In the genomic region with DNA sequence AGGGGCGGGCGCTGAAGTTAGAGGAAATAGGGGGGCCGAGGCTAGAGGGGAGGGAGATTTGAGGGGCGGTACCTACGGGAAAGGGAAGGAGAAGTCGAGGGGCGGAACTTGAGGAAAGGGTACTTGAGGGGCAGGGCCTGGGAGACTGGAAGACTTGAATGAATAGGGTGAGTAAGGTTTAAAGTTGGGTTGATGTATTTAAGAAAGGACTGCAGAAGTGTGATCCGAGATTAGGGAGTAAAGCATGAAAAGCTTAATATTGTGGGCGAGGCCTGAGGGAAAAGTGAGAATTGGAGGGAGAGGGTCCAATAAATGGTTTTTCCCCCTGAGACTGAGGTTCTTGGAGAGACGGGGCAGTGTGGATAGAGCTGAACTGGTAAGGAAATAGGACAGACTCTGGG, we compare ENCODE assay signal across 8 cellular contexts. TPM values are rescaled to one million over a fixed set of nuclear protein-coding genes. Genes with fewer than 3 reads are reported as not detected.
DNase-seq lines count a peak whose midpoint lies in the region; ATAC-seq, FAIRE-seq and TF ChIP-seq lines count a peak whose summit lies in the region.

No MANE protein-coding gene starts in this region.

- BruUV-seq in PC-3 (replicated peaks; lab: Mats Ljungman, UMichigan) (no TSS peak), endothelial cell of umbilical vein (replicated peaks; lab: Mats Ljungman, UMichigan) (no TSS peak)

- no peaks in the 10 kb centered on the region; the same call in 1 of the 2 replicates for H3K36me3 ChIP-seq in PC-3 (ENCODE audit: low read depth, low read length)
- peaks cover 8% of the 10 kb centered on the region in 2 experiments for H3K36me3 ChIP-seq in endothelial cell of umbilical vein (ENCODE audit: control insufficient read depth in 2 of 2, extremely low read depth in 1 of 2, insufficient read depth in 2 of 2, low read length in 2 of 2)
- no peaks in the 10 kb centered on the region for H3K36me3 ChIP-seq in parathyroid adenoma (ENCODE audit: control insufficient read depth, insufficient read depth, low read length)

- no peaks in the 10 kb centered on the region for H3K9me2 ChIP-seq in PC-3 (replicated peaks; ENCODE audit: low read length)

- H3K4me2 ChIP-seq in PC-3 (ENCODE audit: low read length) (peak overlapping the region; percentile 88), endothelial cell of umbilical vein (ENCODE audit: insufficient read depth, low read length) (peak overlapping the region; percentile 98), parathyroid adenoma (ENCODE audit: low read length) (peak overlapping the region; percentile 90)

- no peaks in the 10 kb centered on the region for H4K20me1 ChIP-seq in PC-3 (ENCODE audit: low read length)
- no peaks in the 10 kb centered on the region for H4K20me1 ChIP-seq in endothelial cell of umbilical vein (replicated peaks; ENCODE audit: control insufficient read depth, extremely low read depth, insufficient read depth, low read length)

- no peaks in the 10 kb centered on the region for H3K9me3 ChIP-seq in PC-3 (ENCODE audit: low read length)
- no peaks in the 10 kb centered on the region for H3K9me3 ChIP-seq in endothelial cell of umbilical vein (replicated peaks; ENCODE audit: control insufficient read depth, insufficient read depth, low read length)
- no peaks in the 10 kb centered on the region for H3K9me3 ChIP-seq in parathyroid adenoma (ENCODE audit: control insufficient read depth, low read length)

- intact Hi-C loops in PC-3 (cut with micrococcal nuclease) (loop anchor here (2.0 kb wide), 1 partner anchor 32 kb away; no protein-coding TSS in a partner anchor), endothelial cell of umbilical vein (cut with micrococcal nuclease) (loop anchor here (1.0 to 10.0 kb wide), 7 partner anchors 8 to 882 kb away; a partner anchor contains a TSS)

- no peaks in the 10 kb centered on the region for H3F3A ChIP-seq in PC-3 (ENCODE audit: low read length, unreplicated experiment)

- POLR2A ChIA-PET in PC-3 (lab: Charles Lee; ENCODE audit: unreplicated experiment) (interaction anchor here (0.5 to 0.6 kb wide), 2 partner anchors 57 to 60 kb away, joined by 3 to 6 read pairs; no protein-coding TSS in a partner anchor), endothelial cell of umbilical vein (lab: Charles Lee) (no interaction called here)

- H3K79me2 ChIP-seq in PC-3 (ENCODE audit: low read length) (peaks cover 50% of the 10 kb centered on the region), endothelial cell of umbilical vein (ENCODE audit: control insufficient read depth, insufficient read depth, low read length) (peaks cover 11% of the 10 kb centered on the region), parathyroid adenoma (no peaks in the 10 kb centered on the region)

- H3K4me3 ChIP-seq in GM08714 (ENCODE audit: low read length) (peak overlapping the region; percentile 75), PC-3 (ENCODE audit: low read length) (peak overlapping the region; percentile 81), endothelial cell of umbilical vein (replicated peaks in 1 of 3; ENCODE audit: insufficient read depth in 1 of 3, low read depth in 1 of 3, low read length in 3 of 3) (peak overlapping the region; percentile 42 to 77 (median 74)), parathyroid adenoma (ENCODE audit: low read depth, low read length) (peak overlapping the region; percentile 100)

- FAIRE-seq in endothelial cell of umbilical vein (lab: Jason Lieb, UNC), result no peak

- TF ChIP-seq CTCF in PC-3 (conservative IDR thresholded peaks at IDR 0.05; ENCODE audit: low read depth, low read length) (no peak), endothelial cell of umbilical vein (IDR thresholded peaks at IDR 0.05; ENCODE audit: extremely low read depth in 1 of 2, insufficient read depth in 1 of 2, low read depth in 1 of 2, low read length in 2 of 2) (no peak), parathyroid adenoma (IDR thresholded peaks at IDR 0.05) (no peak)

- DNase-seq in PC-3 (no peak), endothelial cell of umbilical vein (ENCODE audit: low read depth, low spot score) (no peak), NCI-H82 (lab: John Stamatoyannopoulos, UW) (no peak), NCI-H226 (no peak), nucleus accumbens (lab: John Stamatoyannopoulos, UW) (no peak)

- H2AFZ ChIP-seq in PC-3 (ENCODE audit: low read length) (peak overlapping the region; percentile 97), endothelial cell of umbilical vein (ENCODE audit: low read depth, low read length) (peak overlapping the region; percentile 63), parathyroid adenoma (peak overlapping the region; percentile 90)

- no peak for TF ChIP-seq POLR2A in endothelial cell of umbilical vein (IDR thresholded peaks at IDR 0.05; ENCODE audit: low read depth, low read length)

- no peaks in the 10 kb centered on the region for H3K9me1 ChIP-seq in endothelial cell of umbilical vein (replicated peaks; ENCODE audit: control insufficient read depth, extremely low read depth, insufficient read depth, low read length)

- H3K9ac ChIP-seq in PC-3 (ENCODE audit: low read length), result peak overlapping the region; percentile 95
- H3K9ac ChIP-seq in endothelial cell of umbilical vein (replicated peaks; ENCODE audit: extremely low read depth, insufficient read depth, low read length), result peak overlapping the region; percentile 89
- no peak overlapping the region for H3K9ac ChIP-seq in parathyroid adenoma

- H3K27me3 ChIP-seq in PC-3 (ENCODE audit: low read length) (no peaks in the 10 kb centered on the region), endothelial cell of umbilical vein (ENCODE audit: control insufficient read depth in 2 of 2, insufficient read depth in 2 of 2, low read length in 2 of 2) (no peaks in the 10 kb centered on the region), parathyroid adenoma (ENCODE audit: control insufficient read depth, insufficient read depth, low read length) (no peaks in the 10 kb centered on the region)

- ATAC-seq in PC-3 (no peak), HG02852 (IDR thresholded peaks at IDR 0.05; ENCODE audit: unreplicated experiment) (no peak)

- dilution Hi-C loops in endothelial cell of umbilical vein (cut with MboI; ENCODE audit: extremely low pct_ligation_motif_present, low sequenced_read_pairs), result no loop called here

- CTCF ChIA-PET in PC-3 (lab: Charles Lee), result no interaction called here
- CTCF ChIA-PET in endothelial cell of umbilical vein (lab: Charles Lee), result interaction anchor here (1.0 kb wide), 1 partner anchor 142 kb away, joined by 3 read pairs; no protein-coding TSS in a partner anchor

- H3K27ac ChIP-seq in PC-3 (ENCODE audit: low read length) (peak overlapping the region; percentile 66), endothelial cell of umbilical vein (ENCODE audit: insufficient read depth, low read depth, low read length) (peak overlapping the region; percentile 84), parathyroid adenoma (peak overlapping the region; percentile 93)

- peaks cover 7% of the 10 kb centered on the region for H3K4me1 ChIP-seq in PC-3 (ENCODE audit: insufficient read depth, low read length)
- H3K4me1 ChIP-seq in endothelial cell of umbilical vein (ENCODE audit: control insufficient read depth, extremely low read depth, insufficient read depth, low read length), result peaks cover 12% of the 10 kb centered on the region
- H3K4me1 ChIP-seq in parathyroid adenoma, result no peaks in the 10 kb centered on the region

TF ChIP-seq in endothelial cell of umbilical vein, 7 proteins besides CTCF, POLR2A, EP300 and RAD21 (continues in another document):
- TF ChIP-seq JUN (IDR thresholded peaks at IDR 0.05; ENCODE audit: borderline replicate concordance, insufficient read depth, insufficient read length, low read depth) (no peak), FOS (IDR thresholded peaks at IDR 0.05; ENCODE audit: borderline replicate concordance, insufficient read depth, low read length) (no peak)

RNA-seq across cellular contexts. Expression of a gene that starts 0.7 kb away (rescaled TPM):
- total RNA-seq in PC-3 (2014; rRNA removed) (13.9 and 14.1 TPM in 2 replicates), endothelial cell of umbilical vein (14.1 and 20.3 TPM in 2 replicates)
- 13.8 and 18.4 TPM in 2 replicates for polyA plus RNA-seq in endothelial cell of umbilical vein
- 16.9 and 21.1 TPM in 2 replicates for polyA plus RNA-seq in endothelial cell of umbilical vein (2011; cell fraction: cytosol; rRNA removed)
- polyA plus RNA-seq in endothelial cell of umbilical vein (2011; cell fraction: nucleus; rRNA removed), result 4.1 and 4.5 TPM in 2 replicates
- 14.0 and 16.5 TPM in 2 replicates for polyA plus RNA-seq in endothelial cell of umbilical vein (2012)
- 5.9 and 6.8 TPM in 2 replicates for polyA minus RNA-seq in endothelial cell of umbilical vein
- 3.2 TPM for polyA minus RNA-seq in endothelial cell of umbilical vein (2011; cell fraction: cytosol; rRNA and poly(A)+ RNA removed)
- polyA minus RNA-seq in endothelial cell of umbilical vein (2011; cell fraction: nucleus; rRNA and poly(A)+ RNA removed), result 3.7 and 4.8 TPM in 2 replicates

RNA-seq across cellular contexts. Expression of a gene that starts 0.9 kb away (rescaled TPM):
- total RNA-seq in PC-3 (2014; rRNA removed) (21.0 and 23.7 TPM in 2 replicates), endothelial cell of umbilical vein (24.6 and 27.4 TPM in 2 replicates)
- polyA plus RNA-seq in endothelial cell of umbilical vein, result 24.9 and 31.8 TPM in 2 replicates
- polyA plus RNA-seq in endothelial cell of umbilical vein (2011; cell fraction: cytosol; rRNA removed), result 26.5 and 28.2 TPM in 2 replicates
- polyA plus RNA-seq in endothelial cell of umbilical vein (2011; cell fraction: nucleus; rRNA removed), result 48.2 TPM in 2 replicates
- 12.9 and 14.9 TPM in 2 replicates for polyA plus RNA-seq in endothelial cell of umbilical vein (2012)
- polyA minus RNA-seq in endothelial cell of umbilical vein, result 14.6 and 15.2 TPM in 2 replicates
- polyA minus RNA-seq in endothelial cell of umbilical vein (2011; cell fraction: cytosol; rRNA and poly(A)+ RNA removed), result 32.1 TPM
- 9.8 and 13.7 TPM in 2 replicates for polyA minus RNA-seq in endothelial cell of umbilical vein (2011; cell fraction: nucleus; rRNA and poly(A)+ RNA removed)

RNA-seq across cellular contexts. Expression of a gene that starts 29.9 kb away (rescaled TPM):
- total RNA-seq in PC-3 (2014; rRNA removed) (7.1 and 18.8 TPM in 2 replicates), endothelial cell of umbilical vein (22.8 and 23.3 TPM in 2 replicates)
- polyA plus RNA-seq in endothelial cell of umbilical vein, result 4.2 and 5.5 TPM in 2 replicates
- polyA plus RNA-seq in endothelial cell of umbilical vein (2011; cell fraction: cytosol; rRNA removed), result 7.4 and 7.6 TPM in 2 replicates
- polyA plus RNA-seq in endothelial cell of umbilical vein (2011; cell fraction: nucleus; rRNA removed), result 4.8 and 8.4 TPM in 2 replicates
- polyA plus RNA-seq in endothelial cell of umbilical vein (2012), result 11.6 and 16.1 TPM in 2 replicates
- polyA minus RNA-seq in endothelial cell of umbilical vein, result 9.0 and 10.3 TPM in 2 replicates
- 17.9 TPM for polyA minus RNA-seq in endothelial cell of umbilical vein (2011; cell fraction: cytosol; rRNA and poly(A)+ RNA removed)
- polyA minus RNA-seq in endothelial cell of umbilical vein (2011; cell fraction: nucleus; rRNA and poly(A)+ RNA removed), result 4.3 and 7.1 TPM in 2 replicates

RNA-seq across cellular contexts. Expression of a gene that starts 57.8 kb away (rescaled TPM):
- total RNA-seq in PC-3 (2014; rRNA removed) (125 and 191 TPM in 2 replicates), endothelial cell of umbilical vein (90.4 and 103 TPM in 2 replicates)
- 99.5 and 102 TPM in 2 replicates for polyA plus RNA-seq in endothelial cell of umbilical vein
- polyA plus RNA-seq in endothelial cell of umbilical vein (2011; cell fraction: cytosol; rRNA removed), result 105 and 107 TPM in 2 replicates
- polyA plus RNA-seq in endothelial cell of umbilical vein (2011; cell fraction: nucleus; rRNA removed), result 132 and 145 TPM in 2 replicates
- polyA plus RNA-seq in endothelial cell of umbilical vein (2012), result 68.4 and 69.3 TPM in 2 replicates
- polyA minus RNA-seq in endothelial cell of umbilical vein, result 170 and 177 TPM in 2 replicates
- polyA minus RNA-seq in endothelial cell of umbilical vein (2011; cell fraction: cytosol; rRNA and poly(A)+ RNA removed), result 77.8 TPM
- 80.1 and 92.0 TPM in 2 replicates for polyA minus RNA-seq in endothelial cell of umbilical vein (2011; cell fraction: nucleus; rRNA and poly(A)+ RNA removed)
